ENCODE assay signal across 1 cellular context in the genomic region with DNA sequence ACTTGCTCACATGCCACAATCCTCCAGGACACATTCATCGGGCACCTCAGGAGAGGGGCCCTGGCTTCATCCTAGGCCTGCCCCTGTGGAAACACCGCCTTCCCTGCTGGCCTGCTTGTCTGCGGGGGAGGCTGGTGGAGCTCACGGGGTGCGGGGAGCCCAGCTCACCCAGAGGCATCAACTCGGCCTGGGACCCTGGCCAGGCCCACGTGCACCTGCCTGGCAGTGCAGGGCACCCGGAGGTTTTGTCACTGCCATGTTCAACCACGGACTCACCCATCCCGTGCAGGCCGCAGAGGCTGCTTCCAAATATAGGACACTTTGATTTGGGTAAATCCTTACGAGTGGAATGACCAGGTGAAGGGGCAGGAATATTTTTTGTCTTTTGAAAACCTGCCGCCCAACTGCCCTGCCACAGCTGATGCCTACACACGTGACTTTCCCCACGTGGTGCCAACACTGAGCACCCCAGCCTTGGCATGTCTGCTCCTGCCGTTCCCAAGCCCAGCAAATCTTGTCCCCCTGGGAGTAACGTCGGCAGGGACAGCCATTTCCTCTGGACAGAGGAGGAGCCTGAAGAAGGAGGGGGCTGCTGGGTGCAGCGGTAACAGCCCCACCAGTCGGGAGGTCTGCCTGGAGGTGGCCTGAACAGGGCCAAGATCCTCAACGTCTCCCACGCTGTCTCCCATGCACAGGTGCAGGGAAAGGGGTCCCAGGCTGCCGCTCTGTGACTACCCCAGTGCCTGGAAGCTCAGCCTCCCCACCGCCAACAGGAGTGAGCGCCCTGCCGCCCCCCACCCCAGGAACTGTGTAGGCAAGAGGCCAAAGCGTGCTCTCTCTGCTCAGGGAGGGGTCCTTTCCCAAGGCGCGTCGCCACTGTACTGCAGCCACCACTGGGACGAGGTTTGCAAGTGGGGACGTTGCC.
TF ChIP-seq lines count a peak whose summit lies in the region.

No MANE protein-coding gene starts in this region.

TF ChIP-seq in H1, 55 proteins besides CTCF, POLR2A, EP300 and RAD21:
- TF ChIP-seq POU5F1 (IDR thresholded peaks at IDR 0.05; ENCODE audit: low read depth, low read length) (no peak), CBX8 (IDR thresholded peaks at IDR 0.05; ENCODE audit: borderline replicate concordance, low read depth, low read length) (no peak), CEBPB (IDR thresholded peaks at IDR 0.05; ENCODE audit: low read depth, low read length) (no peak), GABPA (IDR thresholded peaks at IDR 0.05; ENCODE audit: borderline replicate concordance, insufficient read depth, low read length) (no peak), JUND (IDR thresholded peaks at IDR 0.05; ENCODE audit: low read length) (no peak), TBP (IDR thresholded peaks at IDR 0.05; ENCODE audit: low read depth, low read length) (no peak), TEAD4 (IDR thresholded peaks at IDR 0.05; ENCODE audit: low read depth, low read length) (no peak), HDAC2 (IDR thresholded peaks at IDR 0.05; ENCODE audit: borderline replicate concordance in 1 of 2, low read depth in 2 of 2, low read length in 2 of 2) (no peak), JUN (IDR thresholded peaks at IDR 0.05; ENCODE audit: low read depth, low read length) (no peak), SUZ12 (IDR thresholded peaks at IDR 0.05; ENCODE audit: low read length) (no peak), CHD2 (IDR thresholded peaks at IDR 0.05; ENCODE audit: low read length) (no peak)
